Comparison of ENCODE assay signal across 1 cellular context in genomic region chr1:223653015-223653414, GRCh38.
TF ChIP-seq lines count a peak whose summit lies in the region.

No MANE protein-coding gene starts in this region.

TF ChIP-seq in K562, 482 proteins besides CTCF, POLR2A, EP300 and RAD21:
- no peak for TF ChIP-seq GTF2E2 (tag; IDR thresholded peaks at IDR 0.05)
- TF ChIP-seq RBM39 (optimal IDR thresholded peaks at IDR 0.05; ENCODE audit: low read depth, low read length), result no peak
- no peak for TF ChIP-seq XRCC4 (IDR thresholded peaks at IDR 0.05; ENCODE audit: extremely low read depth, insufficient read depth, insufficient read length)
- TF ChIP-seq EZH2 (IDR thresholded peaks at IDR 0.05; ENCODE audit: borderline replicate concordance, low read depth, low read length), result peak; percentile 64; the same call in 1 of the 2 replicates
- TF ChIP-seq CBX8 (IDR thresholded peaks at IDR 0.05; ENCODE audit: borderline replicate concordance, extremely low read depth, low read depth, low read length, poor library complexity, severe bottlenecking), result peak; percentile 56
- TF ChIP-seq CREM (IDR thresholded peaks at IDR 0.05; ENCODE audit: low read depth), result no peak
- no peak for TF ChIP-seq CHD2 (IDR thresholded peaks at IDR 0.05; ENCODE audit: low read depth, low read length)
- TF ChIP-seq ZNF133 (CRISPR knock-in tag; IDR thresholded peaks at IDR 0.05), result no peak
TF ChIP-seq in K562: peak in this region for 2.
